Comparison of ENCODE assay signal across 9 cellular contexts in the genomic region with DNA sequence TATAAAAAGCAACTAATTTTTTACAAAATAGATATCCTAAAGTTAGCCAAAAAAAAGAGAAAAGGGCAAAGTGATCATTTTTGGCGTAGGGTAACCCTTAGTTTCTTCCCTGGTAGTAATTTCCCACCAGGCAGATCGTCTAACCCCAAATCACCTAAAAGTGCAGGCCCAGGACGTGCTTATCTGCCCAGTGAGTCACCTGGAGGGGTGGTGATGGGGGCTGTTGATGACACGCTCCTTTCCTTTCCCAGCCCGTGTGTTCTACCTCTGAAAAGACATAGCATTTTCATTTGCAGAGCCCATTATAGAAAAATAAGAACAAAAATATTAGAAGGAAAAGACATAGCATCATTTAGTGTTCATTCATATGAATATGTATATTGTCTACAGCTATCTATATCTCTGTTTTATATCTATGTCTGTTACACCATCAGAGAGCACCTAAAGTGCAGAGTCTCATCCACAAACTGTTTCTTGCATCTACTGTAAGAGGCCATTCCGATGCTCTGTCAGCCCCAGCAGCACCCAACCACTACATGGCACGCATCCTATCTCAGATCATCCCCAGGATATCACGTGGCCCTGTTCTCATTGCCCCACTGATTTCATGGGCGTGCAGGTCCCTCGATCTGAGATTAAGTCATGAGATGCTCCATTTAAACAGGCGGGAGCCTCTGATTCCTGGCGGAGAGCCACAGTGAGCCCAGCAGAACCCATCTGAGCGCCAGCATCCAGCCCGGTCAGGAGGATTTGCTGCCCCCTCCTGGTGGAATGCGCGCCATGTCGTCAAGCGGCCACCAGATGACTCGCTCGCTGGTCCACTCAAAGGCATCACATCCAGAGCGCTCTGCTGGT. TPM values are rescaled to one million over a fixed set of nuclear protein-coding genes. Genes with fewer than 3 reads are reported as not detected.
DNase-seq lines count a peak whose midpoint lies in the region; ATAC-seq and TF ChIP-seq lines count a peak whose summit lies in the region.
"Had no signal": no experiment of that assay in that cellular context is flagged by ENCODE, and none has a peak within 500 bp of the region (broad histone marks: within the 10 kb centered on the region; RNA-seq: fewer than 3 reads in every experiment).

No MANE protein-coding gene starts in this region.

- no peak overlapping the region for H3K4me3 ChIP-seq in HL-60 (replicated peaks; ENCODE audit: insufficient read depth, low read length)

- no peak overlapping the region for H3K27ac Mint-ChIP-seq in activated CD8-positive, alpha-beta memory T cell treated with anti-CD3 and anti-CD28 coated beads, Interleukin-2, amount 10 ng/mL, durations not matched to agents 7 days and 5 days
- no peak overlapping the region for H3K27ac Mint-ChIP-seq in endothelial cell (ENCODE audit: unreplicated experiment)
- H3K27ac Mint-ChIP-seq: dendritic cell treated with granulocyte-macrophage colony-stimulating factor and Interleukin-4, amounts not matched to agents 40 ng/mL and 50 ng/mL, for 4 days had no signal

- peak; percentile 75 for DNase-seq in EL
- peak; percentile 71 to 78 for DNase-seq in HL-60 (ENCODE audit: low read depth in 1 of 2, low spot score in 1 of 2)
- DNase-seq in NOMO-1 treated with dmso at 0.1 percent for 144 hours (lab: John Stamatoyannopoulos, UW; ENCODE audit: unreplicated experiment): peak; percentile 40
- DNase-seq in activated CD8-positive, alpha-beta memory T cell treated with anti-CD3 and anti-CD28 coated beads, Interleukin-2, amount 10 ng/mL, durations not matched to agents 7 days and 5 days: peak; percentile 87
- DNase-seq in endothelial cell (ENCODE audit: low spot score): peak; percentile 94
- peak; percentile 86 for DNase-seq in midbrain (lab: John Stamatoyannopoulos, UW)
- peak; percentile 73 to 78 for DNase-seq in stimulated activated CD8-positive, alpha-beta memory T cell treated with anti-CD3 and anti-CD28 coated beads, Interleukin-4, amount 100 ng/mL, for 1 hour (ENCODE audit: low read depth in 2 of 2, low spot score in 1 of 2)

- H3K9me3 Mint-ChIP-seq in activated CD8-positive, alpha-beta memory T cell treated with anti-CD3 and anti-CD28 coated beads, Interleukin-2, amount 10 ng/mL, durations not matched to agents 7 days and 5 days (ENCODE audit: low read depth): no peaks in the 10 kb centered on the region
- H3K9me3 Mint-ChIP-seq in endothelial cell (ENCODE audit: unreplicated experiment): no peaks in the 10 kb centered on the region
- H3K9me3 Mint-ChIP-seq: dendritic cell treated with granulocyte-macrophage colony-stimulating factor and Interleukin-4, amounts not matched to agents 40 ng/mL and 50 ng/mL, for 4 days had no signal

- CTCF ChIA-PET in activated CD8-positive, alpha-beta memory T cell treated with anti-CD3 and anti-CD28 coated beads, Interleukin-2, amount 10 ng/mL, durations not matched to agents 7 days and 5 days (lab: Charles Lee): interaction anchor here (0.6 to 1.5 kb wide), 4 partner anchors 36 to 63 kb away, joined by 3 to 6 read pairs (median 3); no protein-coding TSS in a partner anchor

- TF ChIP-seq CTCF in HL-60 (IDR thresholded peaks at IDR 0.05; ENCODE audit: insufficient read depth, low read length) (peak; percentile 87), endothelial cell (IDR thresholded peaks at IDR 0.05; ENCODE audit: unreplicated experiment) (peak; percentile 92)

- peaks cover 4% of the 10 kb centered on the region for H3K4me1 Mint-ChIP-seq in activated CD8-positive, alpha-beta memory T cell treated with anti-CD3 and anti-CD28 coated beads, Interleukin-2, amount 10 ng/mL, durations not matched to agents 7 days and 5 days
- no peaks in the 10 kb centered on the region for H3K4me1 Mint-ChIP-seq in endothelial cell (ENCODE audit: unreplicated experiment)

- H3K27me3 ChIP-seq in HL-60 (ENCODE audit: insufficient read depth, poor library complexity, severe bottlenecking): peaks cover 2% of the 10 kb centered on the region

- peak; percentile 100 for ATAC-seq in activated CD8-positive, alpha-beta memory T cell treated with anti-CD3 and anti-CD28 coated beads, Interleukin-2, amount 10 ng/mL, durations not matched to agents 7 days and 5 days
- no peak for ATAC-seq in GM19023 (IDR thresholded peaks at IDR 0.05; ENCODE audit: unreplicated experiment)

- H3K36me3 Mint-ChIP-seq in activated CD8-positive, alpha-beta memory T cell treated with anti-CD3 and anti-CD28 coated beads, Interleukin-2, amount 10 ng/mL, durations not matched to agents 7 days and 5 days: no peaks in the 10 kb centered on the region
- H3K36me3 Mint-ChIP-seq in endothelial cell (ENCODE audit: low read depth, unreplicated experiment): peaks cover 9% of the 10 kb centered on the region

- H3K27ac ChIP-seq in HL-60 (replicated peaks): no peak overlapping the region

- H3K4me3 Mint-ChIP-seq in activated CD8-positive, alpha-beta memory T cell treated with anti-CD3 and anti-CD28 coated beads, Interleukin-2, amount 10 ng/mL, durations not matched to agents 7 days and 5 days: no peak overlapping the region
- no peak overlapping the region for H3K4me3 Mint-ChIP-seq in endothelial cell (ENCODE audit: unreplicated experiment)
- H3K4me3 Mint-ChIP-seq: dendritic cell treated with granulocyte-macrophage colony-stimulating factor and Interleukin-4, amounts not matched to agents 40 ng/mL and 50 ng/mL, for 4 days had no signal

- peaks cover 58% of the 10 kb centered on the region for H3K27me3 Mint-ChIP-seq in activated CD8-positive, alpha-beta memory T cell treated with anti-CD3 and anti-CD28 coated beads, Interleukin-2, amount 10 ng/mL, durations not matched to agents 7 days and 5 days
- H3K27me3 Mint-ChIP-seq in endothelial cell (ENCODE audit: unreplicated experiment): peaks cover 6% of the 10 kb centered on the region

RNA-seq across cellular contexts. Expression of gene LILRB3, which starts 8.5 kb away (rescaled TPM):
- total RNA-seq in activated CD8-positive, alpha-beta memory T cell treated with anti-CD3 and anti-CD28 coated beads, Interleukin-2, amount 10 ng/mL, durations not matched to agents 7 days and 5 days: under 1 TPM in 1 of 2 experiments, not detected in 1; 0.35 TPM
- not detected for total RNA-seq in endothelial cell (ENCODE audit: unreplicated experiment)

RNA-seq across cellular contexts. Expression of gene LILRA6, which starts 11.3 kb away (rescaled TPM):
- total RNA-seq in activated CD8-positive, alpha-beta memory T cell treated with anti-CD3 and anti-CD28 coated beads, Interleukin-2, amount 10 ng/mL, durations not matched to agents 7 days and 5 days: not detected
- total RNA-seq in endothelial cell (ENCODE audit: unreplicated experiment): not detected

RNA-seq across cellular contexts. Expression of gene LILRB5, which starts 25.8 kb away (rescaled TPM):
- not detected for total RNA-seq in activated CD8-positive, alpha-beta memory T cell treated with anti-CD3 and anti-CD28 coated beads, Interleukin-2, amount 10 ng/mL, durations not matched to agents 7 days and 5 days
- not detected for total RNA-seq in endothelial cell (ENCODE audit: unreplicated experiment)

RNA-seq across cellular contexts. Expression of gene RPS9, which starts 30.6 kb away (rescaled TPM):
- 1,000 to 10,000 TPM; 1,212 to 1,220 TPM for total RNA-seq in activated CD8-positive, alpha-beta memory T cell treated with anti-CD3 and anti-CD28 coated beads, Interleukin-2, amount 10 ng/mL, durations not matched to agents 7 days and 5 days
- total RNA-seq in endothelial cell (ENCODE audit: unreplicated experiment): 1,195 TPM

RNA-seq across cellular contexts. Expression of gene TSEN34, which starts 40.2 kb away (rescaled TPM):
- total RNA-seq in activated CD8-positive, alpha-beta memory T cell treated with anti-CD3 and anti-CD28 coated beads, Interleukin-2, amount 10 ng/mL, durations not matched to agents 7 days and 5 days: 10 to 100 TPM; 11.4 to 13.5 TPM
- 27.8 TPM for total RNA-seq in endothelial cell (ENCODE audit: unreplicated experiment)

Comparison
In these comparisons a context has a peak if more than half of its experiments do, and no peak if none do; other contexts are left out.
1. DNase-seq: peak in every context shown above with its lines; median percentile 94 in endothelial cell; 87 in activated CD8-positive, alpha-beta memory T cell treated with anti-CD3 and anti-CD28 coated beads, Interleukin-2, amount 10 ng/mL, durations not matched to agents 7 days and 5 days; 86 in midbrain; 76 in stimulated activated CD8-positive, alpha-beta memory T cell treated with anti-CD3 and anti-CD28 coated beads, Interleukin-4, amount 100 ng/mL, for 1 hour; 75 in EL; 74 in HL-60; 40 in NOMO-1 treated with dmso at 0.1 percent for 144 hours.